In genomic region chr11:110289472-110289871, GRCh38 we compare ENCODE assay signal across 20 cellular contexts.
"Had no signal": no experiment of that assay in that cellular context is flagged by ENCODE, and none has a peak within 500 bp of the region (broad histone marks: within the 10 kb centered on the region; RNA-seq: fewer than 3 reads in every experiment).

No MANE protein-coding gene starts in this region.

- H3K27me3 ChIP-seq: dorsolateral prefrontal cortex, spleen, tibial nerve had no signal

- H3K27ac Mint-ChIP-seq: activated T-cell treated with anti-CD3 and anti-CD28 coated beads, Interleukin-2, amount 50 U/mL, for 24 hours had no signal

- H3K4me3 Mint-ChIP-seq: activated T-cell treated with anti-CD3 and anti-CD28 coated beads, Interleukin-2, amount 50 U/mL, for 24 hours; central memory CD8-positive, alpha-beta T cell; mesothelial cell of epicardium; naive thymus-derived CD4-positive, alpha-beta T cell had no signal

- H3K9me3 ChIP-seq: spleen, tibial nerve had no signal

- H3K9me3 Mint-ChIP-seq: activated T-cell treated with anti-CD3 and anti-CD28 coated beads, Interleukin-2, amount 50 U/mL, for 24 hours; central memory CD8-positive, alpha-beta T cell; mesothelial cell of epicardium; naive thymus-derived CD4-positive, alpha-beta T cell had no signal

- DNase-seq: activated CD4-positive, alpha-beta T cell treated with anti-CD3 and anti-CD28 coated beads for 48 hours; activated CD4-positive, alpha-beta T cell treated with anti-CD3 and anti-CD28 coated beads, Interleukin-2, amount 50 U/mL, for 48 hours; activated CD8-positive, alpha-beta memory T cell treated with anti-CD3 and anti-CD28 coated beads, Interleukin-2, amount 50 U/mL, for 48 hours; activated gamma-delta T cell treated with Interleukin-2 at 50 U/mL for 16 hours; activated naive CD4-positive, alpha-beta T cell treated with anti-CD3 and anti-CD28 coated beads, Interleukin-2, amount 50 U/mL, for 16 hours; activated T-cell treated with anti-CD3 and anti-CD28 coated beads, Interleukin-2, amount 50 U/mL, for 24 hours; amygdala; dorsolateral prefrontal cortex; foreskin fibroblast; head of caudate nucleus; hippocampal formation; naive thymus-derived CD4-positive, alpha-beta T cell; occipital lobe; right cardiac atrium; spleen; stimulated activated naive CD4-positive, alpha-beta T cell treated with Interleukin-2 at 50 U/mL for 16 hours; T-helper 1 cell had no signal

- H3K27me3 Mint-ChIP-seq: activated T-cell treated with anti-CD3 and anti-CD28 coated beads, Interleukin-2, amount 50 U/mL, for 24 hours; central memory CD8-positive, alpha-beta T cell; naive thymus-derived CD4-positive, alpha-beta T cell had no signal

- H3K27ac ChIP-seq: spleen had no signal

- H3K4me3 ChIP-seq: dorsolateral prefrontal cortex, spleen, tibial nerve had no signal

- H3K36me3 ChIP-seq: spleen, tibial nerve had no signal
